ENCODE assay signal across 8 cellular contexts in genomic region chr17:46266656-46267544, GRCh38. TPM values are rescaled to one million over a fixed set of nuclear protein-coding genes. Genes with fewer than 3 reads are reported as not detected.
DNase-seq lines count a peak whose midpoint lies in the region; ATAC-seq lines count a peak whose summit lies in the region.

No MANE protein-coding gene starts in this region.

- ATAC-seq in GM18873 (IDR thresholded peaks at IDR 0.05; ENCODE audit: low FRiP score, unreplicated experiment) (peak; percentile 63), HG03108 (IDR thresholded peaks at IDR 0.05; ENCODE audit: unreplicated experiment) (peak; percentile 85)

- peak; percentile 95 for DNase-seq in AG08396 (ENCODE audit: low spot score)
- DNase-seq in NCI-H2227 (lab: John Stamatoyannopoulos, UW; ENCODE audit: unreplicated experiment), result peak; percentile 95
- DNase-seq in activated CD4-positive, CD25-positive, alpha-beta regulatory T cell treated with anti-CD3 and anti-CD28 coated beads, Interleukin-2, amount 50 U/mL, for 72 hours, result peak; percentile 73
- peak; percentile 98 for DNase-seq in cerebellum (ENCODE audit: low spot score)
- DNase-seq in kidney tubule cell (ENCODE audit: low spot score), result peak; percentile 88
- DNase-seq in stimulated activated CD4-positive, alpha-beta T cell treated with anti-CD3 and anti-CD28 coated beads, Interleukin-15, amount 100 ng/mL, for 48 hours (ENCODE audit: low read depth in 2 of 2), result peak; percentile 69 to 74

RNA-seq across cellular contexts. Expression of gene LRRC37A, which starts 28.0 kb away (rescaled TPM):
- total RNA-seq in cerebellum, result 3.4 TPM

Comparison
In these comparisons a context has a peak if more than half of its experiments do, and no peak if none do; other contexts are left out.
1. Peak in every context shown above with its lines: DNase-seq and ATAC-seq.